ENCODE assay signal across 8 cellular contexts in genomic region chr1:32335619-32335950, GRCh38. TPM values are rescaled to one million over a fixed set of nuclear protein-coding genes. Genes with fewer than 3 reads are reported as not detected.
DNase-seq lines count a peak whose midpoint lies in the region; ATAC-seq, FAIRE-seq and TF ChIP-seq lines count a peak whose summit lies in the region.

No MANE protein-coding gene starts in this region.

- H3K79me2 ChIP-seq in GM23248 (ENCODE audit: insufficient read depth), result no peaks in the 10 kb centered on the region

- H3K27me3 Mint-ChIP-seq in memory B cell, result no peaks in the 10 kb centered on the region

- H3K36me3 ChIP-seq in GM23248 (ENCODE audit: low read depth) (no peaks in the 10 kb centered on the region), ascending aorta (peaks cover 16 to 20% of the 10 kb centered on the region in 2 donors)

- H3K4me3 Mint-ChIP-seq in memory B cell, result peak overlapping the region; percentile 85

- H4K20me1 ChIP-seq in GM23248 (ENCODE audit: insufficient read depth), result no peaks in the 10 kb centered on the region

- H3K4me1 ChIP-seq in GM23248 (ENCODE audit: insufficient read depth) (peaks cover 13% of the 10 kb centered on the region; the same call in 1 of the 2 replicates), ascending aorta (peaks cover 10 to 13% of the 10 kb centered on the region in 2 donors)

- in situ Hi-C loops in GM23248 (cut with MboI), result no loop called here

- peak overlapping the region; percentile 62; the same call in 1 of the 2 replicates for H2AFZ ChIP-seq in GM23248

- H3K4me1 Mint-ChIP-seq in memory B cell, result peaks cover 38% of the 10 kb centered on the region

- intact Hi-C loops in ascending aorta (cut with DNase I), result no loop called here

- H3K36me3 Mint-ChIP-seq in memory B cell, result peaks cover 16% of the 10 kb centered on the region

- DNase-seq in AG09309 (ENCODE audit: low read depth) (no peak), GM23248 (no peak), ascending aorta (ENCODE audit: low spot score in 2 of 2) (no peak), memory B cell (ENCODE audit: low spot score in 2 of 2) (no peak), GM19239 (ENCODE audit: insufficient read length, low spot score) (no peak), NCI-H146 treated with DMSO at 0.1 percent for 48 hours (lab: John Stamatoyannopoulos, UW; ENCODE audit: unreplicated experiment) (no peak), midbrain (lab: John Stamatoyannopoulos, UW) (no peak)
- DNase-seq in activated effector memory CD4-positive, alpha-beta T cell treated with anti-CD3 and anti-CD28 coated beads, Interleukin-2, amount 50 U/mL, for 16 hours, result no peak

- no peaks in the 10 kb centered on the region for H3K9me3 ChIP-seq in GM23248 (ENCODE audit: low read depth)
- H3K9me3 ChIP-seq in ascending aorta, result no peaks in the 10 kb centered on the region

- H3K9me2 ChIP-seq in GM23248 (ENCODE audit: insufficient read depth), result no peaks in the 10 kb centered on the region

- no peak for ATAC-seq in memory B cell (ENCODE audit: low read depth)

- H3F3A ChIP-seq in GM23248 (ENCODE audit: insufficient read depth), result peaks cover 19% of the 10 kb centered on the region; the same call in 1 of the 2 replicates

- no peak overlapping the region for H3K27ac Mint-ChIP-seq in memory B cell

- peak overlapping the region; percentile 77 for H3K4me2 ChIP-seq in GM23248 (ENCODE audit: unreplicated experiment)

- no peaks in the 10 kb centered on the region for H3K9me3 Mint-ChIP-seq in memory B cell

- H3K4me3 ChIP-seq in AG09309 (ENCODE audit: control insufficient read depth, low read depth, low read length), result peak overlapping the region; percentile 59
- H3K4me3 ChIP-seq in GM23248, result peak overlapping the region; percentile 79
- peak overlapping the region; percentile 78 to 97 for H3K4me3 ChIP-seq in ascending aorta

- peak overlapping the region; percentile 76 for H3K9ac ChIP-seq in GM23248

- FAIRE-seq in GM19239 (lab: Jason Lieb, UNC), result no peak

- no peaks in the 10 kb centered on the region for H3K27me3 ChIP-seq in GM23248 (replicated peaks; ENCODE audit: insufficient read depth)
- H3K27me3 ChIP-seq in ascending aorta, result no peaks in the 10 kb centered on the region

- H3K27ac ChIP-seq in GM23248 (no peak overlapping the region), ascending aorta (peak overlapping the region in 1 of 2 donors; percentile 35)

- WGBS in GM23248 (ENCODE audit: low coverage in 1 of 2, low lambda C conversion rate in 2 of 2, missing lambda C conversion rate in 2 of 2), 2 experiments, result 0 to 1% methylated on average over 3 to 35 of the region's 46 CpGs

- TF ChIP-seq CTCF in AG09309 (IDR thresholded peaks at IDR 0.05; ENCODE audit: control insufficient read depth, insufficient read depth, low read depth, low read length, missing control alignments) (no peak), ascending aorta (IDR thresholded peaks at IDR 0.05) (no peak)

RNA-seq across cellular contexts. Expression of gene MARCKSL1, which starts 0.4 kb away (rescaled TPM):
- total RNA-seq in GM23248 (2014; rRNA removed; shearing (Covaris generic)), result 13.5 and 16.6 TPM in 2 replicates
- 22.1 and 22.2 TPM in 2 replicates for polyA plus RNA-seq in GM23248 (2016; fragmentation: Nextera tagmentation; extraction: Ambion mirVana)
- 21.8 TPM for total RNA-seq in ascending aorta

RNA-seq across cellular contexts. Expression of gene FAM229A, which starts 26.7 kb away (rescaled TPM):
- 1.1 and 3.2 TPM in 2 replicates for total RNA-seq in GM23248 (2014; rRNA removed; shearing (Covaris generic))
- polyA plus RNA-seq in GM23248 (2016; fragmentation: Nextera tagmentation; extraction: Ambion mirVana), result 2.9 and 3.1 TPM in 2 replicates
- 12.2 TPM for total RNA-seq in ascending aorta

RNA-seq across cellular contexts. Expression of gene TSSK3, which starts 26.8 kb away (rescaled TPM):
- total RNA-seq in GM23248 (2014; rRNA removed; shearing (Covaris generic)), result 0.22 TPM in 1 of 2 replicates, not detected in the other
- polyA plus RNA-seq in GM23248 (2016; fragmentation: Nextera tagmentation; extraction: Ambion mirVana), result 0.47 TPM in 1 of 2 replicates, not detected in the other
- total RNA-seq in ascending aorta, result 4.8 TPM

RNA-seq across cellular contexts. Expression of gene HDAC1, which starts 43.7 kb away (rescaled TPM):
- 52.5 and 58.5 TPM in 2 replicates for total RNA-seq in GM23248 (2014; rRNA removed; shearing (Covaris generic))
- 53.8 and 56.9 TPM in 2 replicates for polyA plus RNA-seq in GM23248 (2016; fragmentation: Nextera tagmentation; extraction: Ambion mirVana)
- total RNA-seq in ascending aorta, result 75.0 TPM

RNA-seq across cellular contexts. Expression of gene BSDC1, which starts 58.7 kb away (rescaled TPM):
- 83.8 and 94.9 TPM in 2 replicates for total RNA-seq in GM23248 (2014; rRNA removed; shearing (Covaris generic))
- 47.5 and 47.8 TPM in 2 replicates for polyA plus RNA-seq in GM23248 (2016; fragmentation: Nextera tagmentation; extraction: Ambion mirVana)
- total RNA-seq in ascending aorta, result 56.1 TPM
